In genomic region chr4:132982151-132982550, GRCh38 we compare ENCODE assay signal across 1 cellular context.
A peak's percentile ranks its signal among the peaks of the same experiment; 100 is the strongest.
TF ChIP-seq lines count a peak whose summit lies in the region.

No MANE protein-coding gene starts in this region.

TF ChIP-seq in H1, 55 proteins besides CTCF, POLR2A, EP300 and RAD21 (continued from another document):
- TF ChIP-seq CHD7 (IDR thresholded peaks at IDR 0.05; ENCODE audit: insufficient replicate concordance, low read length) (peak; percentile 15), JUND (IDR thresholded peaks at IDR 0.05; ENCODE audit: low read length) (peak; percentile 90)
